In the genomic region with DNA sequence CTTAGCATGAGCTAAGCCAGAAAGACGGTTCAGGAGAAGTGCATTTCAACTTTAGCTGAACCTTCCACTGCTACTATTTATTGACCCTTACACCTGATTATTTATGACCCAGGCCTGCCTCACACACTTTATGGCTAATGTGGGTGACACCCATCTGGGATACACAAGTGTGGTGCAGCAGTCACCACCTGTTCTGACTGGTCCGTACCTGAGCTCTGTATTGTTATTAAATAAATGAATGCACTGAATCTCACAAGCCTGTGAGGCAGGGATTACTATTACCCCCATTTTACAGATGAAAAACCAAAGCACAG, we compare ENCODE assay signal across 8 cellular contexts. TPM values are rescaled to one million over a fixed set of nuclear protein-coding genes. Genes with fewer than 3 reads are reported as not detected.
DNase-seq lines count a peak whose midpoint lies in the region; ATAC-seq, FAIRE-seq and TF ChIP-seq lines count a peak whose summit lies in the region.

No MANE protein-coding gene starts in this region.

- H3K27me3 ChIP-seq in thyroid gland, result no peaks in the 10 kb centered on the region

- H3K4me3 ChIP-seq in kidney (ENCODE audit: low read length in 2 of 2), result peak overlapping the region; percentile 86 to 92
- peak overlapping the region in 1 of 3 donors; percentile 85 for H3K4me3 ChIP-seq in thyroid gland (replicated peaks in 1 of 3)

- H3K9me3 ChIP-seq in kidney (ENCODE audit: control insufficient read depth in 1 of 2, low read length in 2 of 2), result no peaks in the 10 kb centered on the region
- no peaks in the 10 kb centered on the region for H3K9me3 ChIP-seq in thyroid gland

- peak overlapping the region; percentile 92 for H3K4me3 Mint-ChIP-seq in activated T-cell treated with anti-CD3 and anti-CD28 coated beads, Interleukin-2, amount 50 U/mL, for 24 hours
- H3K4me3 Mint-ChIP-seq in activated T-helper 1 cell treated with anti-CD3 and anti-CD28 coated beads, Interleukin-12 subunit alpha, Interleukin-12 subunit beta, Interleukin-2, Interleukin-4 antibody, amounts not matched to agents 30 ng/mL and 10 ng/mL and 1 ng/mL, durations not matched to agents 14 hours and 24 hours and 36 hours, result peak overlapping the region; percentile 94

- FAIRE-seq in kidney (lab: Jason Lieb, UNC), result no peak

- H3K27ac Mint-ChIP-seq in activated T-cell treated with anti-CD3 and anti-CD28 coated beads, Interleukin-2, amount 50 U/mL, for 24 hours, result peak overlapping the region; percentile 93
- peak overlapping the region; percentile 92 for H3K27ac Mint-ChIP-seq in activated T-helper 1 cell treated with anti-CD3 and anti-CD28 coated beads, Interleukin-12 subunit alpha, Interleukin-12 subunit beta, Interleukin-2, Interleukin-4 antibody, amounts not matched to agents 30 ng/mL and 10 ng/mL and 1 ng/mL, durations not matched to agents 14 hours and 24 hours and 36 hours

- no peaks in the 10 kb centered on the region for H3K36me3 ChIP-seq in kidney (ENCODE audit: control insufficient read depth in 1 of 2, insufficient read depth in 2 of 2, low read length in 2 of 2)
- no peaks in the 10 kb centered on the region for H3K36me3 ChIP-seq in thyroid gland

- TF ChIP-seq CTCF in kidney (IDR thresholded peaks at IDR 0.05; ENCODE audit: borderline replicate concordance, extremely low read depth, insufficient read depth), result no peak
- TF ChIP-seq CTCF in thyroid gland (IDR thresholded peaks at IDR 0.05), result no peak

- intact Hi-C loops in activated T-helper 1 cell treated with anti-CD3 and anti-CD28 coated beads, Interleukin-12 subunit alpha, Interleukin-12 subunit beta, Interleukin-2, Interleukin-4 antibody, amounts not matched to agents 30 ng/mL and 10 ng/mL and 1 ng/mL, durations not matched to agents 14 hours and 24 hours and 36 hours (cut with micrococcal nuclease), result loop anchor here (1.0 to 10.0 kb wide), 11 partner anchors 15 to 959 kb away; partner anchors contain the start of genes SH2D4B, TSPAN14 and ZCCHC24
- intact Hi-C loops in kidney (cut with DNase I) (loop anchor here (10.0 kb wide), 1 partner anchor 49 kb away; no protein-coding TSS in a partner anchor), thyroid gland (cut with DNase I) (loop anchor here (10.0 kb wide), 1 partner anchor 49 kb away; no protein-coding TSS in a partner anchor)

- peaks cover 45% of the 10 kb centered on the region for H3K36me3 Mint-ChIP-seq in activated T-cell treated with anti-CD3 and anti-CD28 coated beads, Interleukin-2, amount 50 U/mL, for 24 hours (ENCODE audit: low read depth)
- H3K36me3 Mint-ChIP-seq in activated T-helper 1 cell treated with anti-CD3 and anti-CD28 coated beads, Interleukin-12 subunit alpha, Interleukin-12 subunit beta, Interleukin-2, Interleukin-4 antibody, amounts not matched to agents 30 ng/mL and 10 ng/mL and 1 ng/mL, durations not matched to agents 14 hours and 24 hours and 36 hours (ENCODE audit: low read depth), result peaks cover 19% of the 10 kb centered on the region

- H3K27ac ChIP-seq in kidney (ENCODE audit: low read depth in 2 of 2, low read length in 2 of 2) (peak overlapping the region; percentile 98 to 99), thyroid gland (peak overlapping the region; percentile 97 to 99 (median 98))

- peaks cover 40 to 60% of the 10 kb centered on the region in 2 donors for H3K4me1 ChIP-seq in kidney (ENCODE audit: control insufficient read depth in 1 of 2, insufficient read depth in 1 of 2, low read depth in 1 of 2, low read length in 2 of 2)
- peaks cover 53 to 61% of the 10 kb centered on the region in 2 donors for H3K4me1 ChIP-seq in thyroid gland

- H3K4me1 Mint-ChIP-seq in activated T-cell treated with anti-CD3 and anti-CD28 coated beads, Interleukin-2, amount 50 U/mL, for 24 hours (ENCODE audit: low read depth), result peaks cover 62% of the 10 kb centered on the region
- peaks cover 62% of the 10 kb centered on the region for H3K4me1 Mint-ChIP-seq in activated T-helper 1 cell treated with anti-CD3 and anti-CD28 coated beads, Interleukin-12 subunit alpha, Interleukin-12 subunit beta, Interleukin-2, Interleukin-4 antibody, amounts not matched to agents 30 ng/mL and 10 ng/mL and 1 ng/mL, durations not matched to agents 14 hours and 24 hours and 36 hours (ENCODE audit: low read depth)

- no peaks in the 10 kb centered on the region for H3K27me3 Mint-ChIP-seq in activated T-cell treated with anti-CD3 and anti-CD28 coated beads, Interleukin-2, amount 50 U/mL, for 24 hours
- peaks cover 2% of the 10 kb centered on the region for H3K27me3 Mint-ChIP-seq in activated T-helper 1 cell treated with anti-CD3 and anti-CD28 coated beads, Interleukin-12 subunit alpha, Interleukin-12 subunit beta, Interleukin-2, Interleukin-4 antibody, amounts not matched to agents 30 ng/mL and 10 ng/mL and 1 ng/mL, durations not matched to agents 14 hours and 24 hours and 36 hours (ENCODE audit: insufficient read depth)

- 35 to 41% methylated on average over 2 of the region's 2 CpGs for WGBS in thyroid gland, 2 donors

- TF ChIP-seq POLR2A in thyroid gland (IDR thresholded peaks at IDR 0.05), result no peak

- H3K9me3 Mint-ChIP-seq in activated T-cell treated with anti-CD3 and anti-CD28 coated beads, Interleukin-2, amount 50 U/mL, for 24 hours, result no peaks in the 10 kb centered on the region
- H3K9me3 Mint-ChIP-seq in activated T-helper 1 cell treated with anti-CD3 and anti-CD28 coated beads, Interleukin-12 subunit alpha, Interleukin-12 subunit beta, Interleukin-2, Interleukin-4 antibody, amounts not matched to agents 30 ng/mL and 10 ng/mL and 1 ng/mL, durations not matched to agents 14 hours and 24 hours and 36 hours, result no peaks in the 10 kb centered on the region

- no peak for DNase-seq in activated T-cell treated with anti-CD3 and anti-CD28 coated beads, Interleukin-2, amount 50 U/mL, for 24 hours
- DNase-seq in activated T-cell treated with anti-CD3 and anti-CD28 coated beads, Interleukin-2, amount 50 U/mL, for 1 hour, result no peak
- DNase-seq in activated T-helper 1 cell treated with anti-CD3 and anti-CD28 coated beads, Interleukin-12 subunit alpha, Interleukin-12 subunit beta, Interleukin-2, Interleukin-4 antibody, amounts not matched to agents 30 ng/mL and 10 ng/mL and 1 ng/mL, durations not matched to agents 14 hours and 24 hours and 36 hours (ENCODE audit: low spot score), result no peak
- DNase-seq in kidney (no peak), thyroid gland (no peak), DMS53 (lab: John Stamatoyannopoulos, UW) (no peak)

- peak overlapping the region; percentile 97 for H3K9ac ChIP-seq in kidney (ENCODE audit: low read length in 2 of 2)

- ATAC-seq in GM21515 (IDR thresholded peaks at IDR 0.05; ENCODE audit: unreplicated experiment), result no peak
- no peak for ATAC-seq in GM19035 (IDR thresholded peaks at IDR 0.05; ENCODE audit: unreplicated experiment)

RNA-seq across cellular contexts. Expression of gene ANXA11, which starts 1.5 kb away (rescaled TPM):
- 216 and 239 TPM in 2 replicates for total RNA-seq in activated T-helper 1 cell treated with anti-CD3 and anti-CD28 coated beads, Interleukin-12 subunit alpha, Interleukin-12 subunit beta, Interleukin-2, Interleukin-4 antibody, amounts not matched to agents 30 ng/mL and 10 ng/mL and 1 ng/mL, durations not matched to agents 14 hours and 24 hours and 36 hours
- total RNA-seq in kidney, result 435 TPM
- polyA plus RNA-seq in kidney (ENCODE audit: insufficient read depth, low read depth, low replicate concordance), result 543 TPM
- 100 to 1,000 TPM in 1 of 4 donors, 10 to 100 TPM in 3; 77.5 to 106 (median 90.8) TPM for total RNA-seq in thyroid gland
